8 cellular contexts compared by ENCODE assay signal in genomic region chr17:32486701-32487459, GRCh38. TPM values are rescaled to one million over a fixed set of nuclear protein-coding genes. Genes with fewer than 3 reads are reported as not detected.
A peak's percentile ranks its signal among the peaks of the same experiment; 100 is the strongest.
DNase-seq lines count a peak whose midpoint lies in the region; ATAC-seq, FAIRE-seq and TF ChIP-seq lines count a peak whose summit lies in the region.

Gene CDK5R1, plus strand, starts transcription at chr17:32486993. Its CDS starts 628 bp downstream, at chr17:32487621.

- CTCF ChIA-PET in CD4-positive, alpha-beta memory T cell (lab: Charles Lee; ENCODE audit: partially characterized antibody) = interaction anchor here (0.8 to 10.8 kb wide), 9 partner anchors 9 to 127 kb away, joined by 3 to 105 read pairs (median 4); partner anchors contain the start of gene PSMD11
- CTCF ChIA-PET in activated naive CD4-positive, alpha-beta T cell treated with anti-CD3 and anti-CD28 coated beads for 36 hours (lab: Charles Lee) = interaction anchor here (1.0 to 4.3 kb wide), 11 partner anchors 18 to 268 kb away, joined by 3 to 22 read pairs (median 5); partner anchors contain the start of gene PSMD11

- intact Hi-C loops in CD4-positive, alpha-beta memory T cell (cut with micrococcal nuclease) = loop anchor here (1.0 to 2.0 kb wide), 4 partner anchors 16 to 390 kb away; partner anchors contain the start of genes MYO1D and PSMD11
- intact Hi-C loops in activated naive CD4-positive, alpha-beta T cell treated with anti-CD3 and anti-CD28 coated beads for 36 hours (cut with micrococcal nuclease) = loop anchor here (1.0 kb wide), 1 partner anchor 122 kb away; no protein-coding TSS in a partner anchor

- no peak for FAIRE-seq in HTR-8/SVneo (lab: Jason Lieb, UNC)

- H3K9me3 ChIP-seq in CD4-positive, alpha-beta memory T cell (ENCODE audit: control insufficient read depth in 1 of 2, low read length in 2 of 2) = no peaks in the 10 kb centered on the region
- H3K9me3 ChIP-seq in RWPE2 (ENCODE audit: severe bottlenecking) = no peaks in the 10 kb centered on the region
- H3K9me3 ChIP-seq in upper lobe of left lung = no peaks in the 10 kb centered on the region

- H3K4me3 Mint-ChIP-seq in CD4-positive, alpha-beta memory T cell = peak within 1 kb of the TSS; percentile 89 to 96 (median 92)
- peak within 1 kb of the TSS; percentile 90 for H3K4me3 Mint-ChIP-seq in activated naive CD4-positive, alpha-beta T cell treated with anti-CD3 and anti-CD28 coated beads for 36 hours

- peaks cover 0 to 2% (median 0%) of the 10 kb centered on the region in 8 donors for H3K9me3 Mint-ChIP-seq in CD4-positive, alpha-beta memory T cell
- H3K9me3 Mint-ChIP-seq in activated naive CD4-positive, alpha-beta T cell treated with anti-CD3 and anti-CD28 coated beads for 36 hours = no peaks in the 10 kb centered on the region

- no peak for TF ChIP-seq EP300 in upper lobe of left lung (IDR thresholded peaks at IDR 0.05)

- TF ChIP-seq CTCF in RWPE2 (IDR thresholded peaks at IDR 0.05; ENCODE audit: poor library complexity, severe bottlenecking) (peak; percentile 14), upper lobe of left lung (IDR thresholded peaks at IDR 0.05) (peak in 1 of 6 experiments; percentile 31)

- H3K36me3 Mint-ChIP-seq in CD4-positive, alpha-beta memory T cell = peaks cover 9 to 20% of the 10 kb centered on the region in 2 donors
- H3K36me3 Mint-ChIP-seq in activated naive CD4-positive, alpha-beta T cell treated with anti-CD3 and anti-CD28 coated beads for 36 hours (ENCODE audit: low read depth) = peaks cover 41% of the 10 kb centered on the region

- DNase-seq in CD4-positive, alpha-beta memory T cell = peak; percentile 78 to 84 (median 80)
- DNase-seq in HTR-8/SVneo (ENCODE audit: insufficient read length, low spot score) = peak; percentile 69
- DNase-seq in RWPE2 (ENCODE audit: low spot score) = no peak
- DNase-seq in activated naive CD4-positive, alpha-beta T cell treated with anti-CD3 and anti-CD28 coated beads for 36 hours = peak; percentile 78
- DNase-seq in glomerular visceral epithelial cell (ENCODE audit: extremely low spot score) = peak; percentile 82
- DNase-seq in occipital lobe (lab: John Stamatoyannopoulos, UW) = peak; percentile 73
- peak; percentile 69 to 96 for DNase-seq in upper lobe of left lung

- no peaks in the 10 kb centered on the region for H3K36me3 ChIP-seq in CD4-positive, alpha-beta memory T cell (ENCODE audit: insufficient read depth, low read length)
- H3K36me3 ChIP-seq in RWPE2 (ENCODE audit: low read depth) (peaks cover 13% of the 10 kb centered on the region), upper lobe of left lung (peaks cover 0 to 7% (median 3%) of the 10 kb centered on the region in 4 donors)

- H3K27me3 Mint-ChIP-seq in CD4-positive, alpha-beta memory T cell = no peaks in the 10 kb centered on the region
- H3K27me3 Mint-ChIP-seq in activated naive CD4-positive, alpha-beta T cell treated with anti-CD3 and anti-CD28 coated beads for 36 hours (ENCODE audit: low read depth) = no peaks in the 10 kb centered on the region

- peak in 1 of 4 donors; percentile 3 for TF ChIP-seq POLR2A in upper lobe of left lung (IDR thresholded peaks at IDR 0.05)

- 1% methylated on average over 25 to 45 of the region's 135 CpGs for WGBS in upper lobe of left lung, 2 donors

- H3K27me3 ChIP-seq in CD4-positive, alpha-beta memory T cell (ENCODE audit: insufficient read depth, low read length) = no peaks in the 10 kb centered on the region
- no peaks in the 10 kb centered on the region for H3K27me3 ChIP-seq in RWPE2 (ENCODE audit: insufficient read depth, poor library complexity, severe bottlenecking)
- H3K27me3 ChIP-seq in upper lobe of left lung = no peaks in the 10 kb centered on the region

- H3K4me1 ChIP-seq in CD4-positive, alpha-beta memory T cell (ENCODE audit: insufficient read depth, low read length) = peaks cover 49% of the 10 kb centered on the region
- H3K4me1 ChIP-seq in RWPE2 (ENCODE audit: insufficient read depth, poor library complexity, severe bottlenecking) (no peaks in the 10 kb centered on the region), upper lobe of left lung (peaks cover 14 to 29% (median 18%) of the 10 kb centered on the region in 4 donors)

- H3K27ac ChIP-seq in CD4-positive, alpha-beta memory T cell (ENCODE audit: low read depth, low read length) = peak within 1 kb of the TSS; percentile 28
- H3K27ac ChIP-seq in RWPE2 (ENCODE audit: poor library complexity, severe bottlenecking) (peak within 1 kb of the TSS; percentile 66), upper lobe of left lung (peak within 1 kb of the TSS; percentile 56 to 71 (median 65))

- peak; percentile 53 for ATAC-seq in GM19452 (IDR thresholded peaks at IDR 0.05; ENCODE audit: unreplicated experiment)
- ATAC-seq in RWPE2 (ENCODE audit: low read depth) = peak; percentile 43
- ATAC-seq in upper lobe of left lung (ENCODE audit: low FRiP score in 2 of 2) = peak in 1 of 2 donors; percentile 61

- POLR2A ChIA-PET in CD4-positive, alpha-beta memory T cell (lab: Charles Lee; ENCODE audit: partially characterized antibody) = interaction anchor here (0.7 to 7.7 kb wide), 19 partner anchors 9 to 391 kb away, joined by 3 to 91 read pairs (median 3); partner anchors contain the start of genes MYO1D and PSMD11

- H3K4me1 Mint-ChIP-seq in CD4-positive, alpha-beta memory T cell = peaks cover 18 to 57% (median 37%) of the 10 kb centered on the region in 4 donors
- peaks cover 54% of the 10 kb centered on the region for H3K4me1 Mint-ChIP-seq in activated naive CD4-positive, alpha-beta T cell treated with anti-CD3 and anti-CD28 coated beads for 36 hours (ENCODE audit: low read depth)

- peak within 1 kb of the TSS; percentile 75 to 93 (median 87) for H3K27ac Mint-ChIP-seq in CD4-positive, alpha-beta memory T cell
- H3K27ac Mint-ChIP-seq in activated naive CD4-positive, alpha-beta T cell treated with anti-CD3 and anti-CD28 coated beads for 36 hours = peak within 1 kb of the TSS; percentile 89

- H3K4me3 ChIP-seq in CD4-positive, alpha-beta memory T cell (ENCODE audit: low read length in 2 of 2) = peak within 1 kb of the TSS; percentile 42 to 70
- H3K4me3 ChIP-seq in RWPE2 (ENCODE audit: severe bottlenecking) (peak within 1 kb of the TSS; percentile 100), upper lobe of left lung (peak within 1 kb of the TSS; percentile 55 to 88 (median 72))

RNA-seq across cellular contexts. Expression of gene CDK5R1, which starts in this region (rescaled TPM):
- 10 to 100 TPM; 20.6 to 21.2 TPM for total RNA-seq in CD4-positive, alpha-beta memory T cell
- 10 to 100 TPM in 1 of 2 donors, 1 to 10 TPM in 1; 1.2 to 10.5 TPM for polyA plus RNA-seq in CD4-positive, alpha-beta memory T cell
- total RNA-seq in activated naive CD4-positive, alpha-beta T cell treated with anti-CD3 and anti-CD28 coated beads for 36 hours = 10 to 100 TPM; 50.6 to 52.1 TPM
- 255 TPM for total RNA-seq in occipital lobe
- total RNA-seq in upper lobe of left lung = 1 to 10 TPM in 4 of 6 donors, under 1 TPM in 2; 0.76 to 3.1 (median 1.5) TPM

Comparison
In these comparisons a context has a peak if more than half of its experiments do, and no peak if none do; other contexts are left out.
1. RNA of gene CDK5R1 (total RNA-seq): 255 TPM in occipital lobe (single experiment), 50.6 to 52.1 TPM in activated naive CD4-positive, alpha-beta T cell treated with anti-CD3 and anti-CD28 coated beads for 36 hours and 20.6 to 21.2 TPM in CD4-positive, alpha-beta memory T cell; 0.76 to 3.1 TPM in upper lobe of left lung; every median in the first group is over 4 times any median in the second.
2. Peak in every context shown above with its lines, with median percentiles within 50 percentile points of each other: H3K27ac ChIP-seq and H3K4me3 ChIP-seq.